16 cellular contexts compared by ENCODE assay signal in the genomic region with DNA sequence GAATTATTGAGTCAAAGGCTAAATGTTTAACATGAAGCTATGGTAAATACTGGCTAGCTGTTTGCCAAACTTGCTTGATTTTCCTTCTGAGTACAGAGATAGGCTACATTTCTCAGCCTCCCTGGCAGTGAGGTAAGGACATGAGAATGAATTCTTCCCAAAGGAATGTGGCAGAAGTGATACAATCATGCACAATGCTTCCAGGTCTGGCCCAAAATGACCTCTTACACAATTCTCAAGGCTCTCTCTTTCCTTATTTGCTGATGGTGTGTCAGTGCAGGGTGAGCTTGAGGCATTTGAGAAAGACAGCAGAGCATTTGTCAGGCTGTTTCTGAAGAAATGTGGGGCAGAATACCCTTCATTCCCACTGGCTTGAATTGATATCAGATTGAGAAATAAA.
DNase-seq lines count a peak whose midpoint lies in the region; ATAC-seq and TF ChIP-seq lines count a peak whose summit lies in the region.
"Had no signal": no experiment of that assay in that cellular context is flagged by ENCODE, and none has a peak within 500 bp of the region (broad histone marks: within the 10 kb centered on the region; RNA-seq: fewer than 3 reads in every experiment).

No MANE protein-coding gene starts in this region.

- ATAC-seq in HG03571 (IDR thresholded peaks at IDR 0.05; ENCODE audit: unreplicated experiment) (no peak), GM18505 (IDR thresholded peaks at IDR 0.05; ENCODE audit: unreplicated experiment) (no peak)
- ATAC-seq: CD8-positive, alpha-beta T cell; HCT116 had no signal

- H3K4me3 ChIP-seq in Caco-2 (ENCODE audit: low read depth, low read length) (no peak overlapping the region), MG63 (no peak overlapping the region), epithelial cell of esophagus (ENCODE audit: low read length) (no peak overlapping the region)
- H3K4me3 ChIP-seq: coronary artery, SK-N-MC, thyroid gland had no signal

- H3K27ac Mint-ChIP-seq in Caco-2 (ENCODE audit: unreplicated experiment) = peak overlapping the region; percentile 97
- H3K27ac Mint-ChIP-seq: CD8-positive, alpha-beta T cell had no signal

- H3K9me3 Mint-ChIP-seq in Caco-2 (ENCODE audit: unreplicated experiment) = peaks cover 17% of the 10 kb centered on the region
- H3K9me3 Mint-ChIP-seq: CD8-positive, alpha-beta T cell had no signal

- TF ChIP-seq CTCF in Caco-2 (IDR thresholded peaks at IDR 0.05; ENCODE audit: insufficient read depth in 1 of 2, low read depth in 1 of 2, low read length in 1 of 2, severe bottlenecking in 1 of 2, unreplicated experiment in 1 of 2) (no peak), epithelial cell of esophagus (IDR thresholded peaks at IDR 0.05; ENCODE audit: insufficient read depth, low read depth, low read length, missing control alignments) (no peak)

- CTCF ChIA-PET in Caco-2 (lab: Charles Lee) = interaction anchor here (0.8 to 1.2 kb wide), 2 partner anchors 16 to 55 kb away, joined by 3 to 16 read pairs; no protein-coding TSS in a partner anchor

- H3K4me1 ChIP-seq in Caco-2 = peaks cover 45% of the 10 kb centered on the region
- H3K4me1 ChIP-seq: thyroid gland had no signal

- no peak for TF ChIP-seq POLR2A in GM18505 (IDR thresholded peaks at IDR 0.05; ENCODE audit: borderline replicate concordance, extremely low read depth, insufficient read depth, insufficient read length)

- H3K4me1 Mint-ChIP-seq in Caco-2 (ENCODE audit: low read depth, unreplicated experiment) = peaks cover 13% of the 10 kb centered on the region

- H3K36me3 ChIP-seq in Caco-2 (ENCODE audit: control insufficient read depth, insufficient read depth, low read length) (no peaks in the 10 kb centered on the region), MG63 (no peaks in the 10 kb centered on the region)
- H3K36me3 ChIP-seq: thyroid gland had no signal

- H3K27me3 ChIP-seq in Caco-2 (replicated peaks; ENCODE audit: control insufficient read depth, insufficient read depth, low read length) (no peaks in the 10 kb centered on the region), MG63 (no peaks in the 10 kb centered on the region)
- H3K27me3 ChIP-seq: thyroid gland had no signal

- no peaks in the 10 kb centered on the region for H3K27me3 Mint-ChIP-seq in Caco-2 (ENCODE audit: insufficient read depth, unreplicated experiment)

- peaks cover 8% of the 10 kb centered on the region for H3K36me3 Mint-ChIP-seq in Caco-2 (ENCODE audit: insufficient read depth, unreplicated experiment)
- H3K36me3 Mint-ChIP-seq: CD8-positive, alpha-beta T cell had no signal

- no peaks in the 10 kb centered on the region for H3K9me3 ChIP-seq in Caco-2
- no peaks in the 10 kb centered on the region for H3K9me3 ChIP-seq in MG63
- H3K9me3 ChIP-seq: thyroid gland had no signal

- BruUV-seq in Caco-2 (replicated peaks; lab: Mats Ljungman, UMichigan) = no TSS peak

- intact Hi-C loops in Caco-2 (cut with micrococcal nuclease; ENCODE audit: unreplicated experiment) = loop anchor here (1.0 kb wide), 6 partner anchors 8 to 109 kb away; no protein-coding TSS in a partner anchor

- peak; percentile 79 to 80 for DNase-seq in Caco-2
- peak; percentile 59 for DNase-seq in MG63
- peak; percentile 96 for DNase-seq in epithelial cell of esophagus (ENCODE audit: low read depth)
- DNase-seq in myocyte (ENCODE audit: low read depth) = peak; percentile 44
- no peak for DNase-seq in UCSD-AML1 (lab: John Stamatoyannopoulos, UW; ENCODE audit: unreplicated experiment)
- DNase-seq in NCI-H2081 (lab: John Stamatoyannopoulos, UW) = no peak
- DNase-seq: activated effector memory CD4-positive, alpha-beta T cell treated with Interleukin-2 at 50 U/mL for 16 hours; CD8-positive, alpha-beta T cell; hippocampal formation; NCI-H510A treated with DMSO at 0.1 percent for 48 hours; thyroid gland had no signal

- H3K4me3 Mint-ChIP-seq in Caco-2 (ENCODE audit: unreplicated experiment) = peak overlapping the region; percentile 46
- H3K4me3 Mint-ChIP-seq: CD8-positive, alpha-beta T cell had no signal

- POLR2A ChIA-PET in Caco-2 (lab: Charles Lee) = interaction anchor here (1.0 to 2.7 kb wide), 3 partner anchors 32 to 95 kb away, joined by 4 to 23 read pairs (median 9); partner anchors contain the start of gene NABP1

Comparison
In these comparisons a context has a peak if more than half of its experiments do, and no peak if none do; other contexts are left out.
1. DNase-seq: peak in Caco-2 (2 of 2), MG63 (single experiment), epithelial cell of esophagus (single experiment) and myocyte (single experiment); none in UCSD-AML1 (single experiment) and NCI-H2081 (0 of 2).